Comparison of ENCODE assay signal across 15 cellular contexts in genomic region chr19:30449673-30450072, GRCh38.
DNase-seq lines count a peak whose midpoint lies in the region; ATAC-seq and TF ChIP-seq lines count a peak whose summit lies in the region.
"Had no signal": no experiment of that assay in that cellular context is flagged by ENCODE, and none has a peak within 500 bp of the region (broad histone marks: within the 10 kb centered on the region; RNA-seq: fewer than 3 reads in every experiment).

No MANE protein-coding gene starts in this region.

- TF ChIP-seq CTCF in DND-41 (IDR thresholded peaks at IDR 0.05; ENCODE audit: borderline replicate concordance, extremely low read depth, low read length, poor library complexity, severe bottlenecking) (no peak), sigmoid colon (IDR thresholded peaks at IDR 0.05) (no peak)

- ATAC-seq in DND-41 (ENCODE audit: insufficient read depth, low read depth) (no peak), T-helper 17 cell (no peak), GM19324 (IDR thresholded peaks at IDR 0.05; ENCODE audit: low FRiP score, unreplicated experiment) (no peak)
- ATAC-seq: activated T-cell treated with anti-CD3 and anti-CD28 coated beads, Interleukin-2, amount 50 U/mL, for 72 hours; effector memory CD8-positive, alpha-beta T cell had no signal

- H3K4me3 Mint-ChIP-seq in T-helper 17 cell, result no peak overlapping the region
- H3K4me3 Mint-ChIP-seq: activated T-cell treated with anti-CD3 and anti-CD28 coated beads, Interleukin-2, amount 50 U/mL, for 72 hours; effector memory CD8-positive, alpha-beta T cell had no signal

- H3K27ac ChIP-seq in DND-41 (ENCODE audit: low read length), result no peak overlapping the region
- H3K27ac ChIP-seq in sigmoid colon, result peak overlapping the region in 3 of 4 donors; percentile 44 to 60 (median 52)
- H3K27ac ChIP-seq: HL-60 had no signal

- H4K20me1 ChIP-seq in DND-41 (ENCODE audit: insufficient read depth, low read length), result no peaks in the 10 kb centered on the region

- H3K9me3 ChIP-seq in DND-41 (ENCODE audit: insufficient read depth, low read length, severe bottlenecking), result no peaks in the 10 kb centered on the region
- no peaks in the 10 kb centered on the region for H3K9me3 ChIP-seq in sigmoid colon
- no peaks in the 10 kb centered on the region for H3K9me3 ChIP-seq in T-helper 17 cell (ENCODE audit: control insufficient read depth, low read length, poor library complexity, severe bottlenecking)

- H3K27ac Mint-ChIP-seq in T-helper 17 cell, result no peak overlapping the region
- H3K27ac Mint-ChIP-seq: activated T-cell treated with anti-CD3 and anti-CD28 coated beads, Interleukin-2, amount 50 U/mL, for 72 hours; effector memory CD8-positive, alpha-beta T cell had no signal

- H3K4me1 Mint-ChIP-seq in T-helper 17 cell, result peaks cover 4% of the 10 kb centered on the region

- H3K4me2 ChIP-seq in DND-41 (ENCODE audit: insufficient read depth, low read length), result peak overlapping the region; percentile 54

- H3K36me3 ChIP-seq in DND-41 (ENCODE audit: insufficient read depth, low read length), result no peaks in the 10 kb centered on the region
- H3K36me3 ChIP-seq in sigmoid colon, result no peaks in the 10 kb centered on the region

- 54 to 62% methylated on average over 8 of the region's 8 CpGs for WGBS in sigmoid colon, 2 donors

- DNase-seq in DND-41, result no peak
- peak; percentile 39 for DNase-seq in astrocyte of the hippocampus (ENCODE audit: low read depth, low spot score)
- DNase-seq in iPS-NIHi11 (ENCODE audit: low spot score), result peak; percentile 45
- DNase-seq in sigmoid colon, result no peak
- DNase-seq in T-helper 17 cell, result no peak
- DNase-seq in activated CD8-positive, alpha-beta memory T cell treated with anti-CD3 and anti-CD28 coated beads, Interleukin-2, amount 50 U/mL, for 48 hours, result no peak
- DNase-seq in NCI-H69 (lab: John Stamatoyannopoulos, UW), result no peak
- DNase-seq: activated CD4-positive, alpha-beta T cell treated with anti-CD3 and anti-CD28 coated beads for 4 hours; activated T-cell treated with anti-CD3 and anti-CD28 coated beads, Interleukin-2, amount 50 U/mL, for 72 hours; DMS153; effector memory CD8-positive, alpha-beta T cell; Kasumi-1; NCI-H187 had no signal

- no peaks in the 10 kb centered on the region for H3K79me2 ChIP-seq in DND-41 (ENCODE audit: insufficient read depth, low read length)

- H3K4me1 ChIP-seq in DND-41 (ENCODE audit: insufficient read depth, low read length) (peaks cover 7% of the 10 kb centered on the region; the same call in 1 of the 2 replicates), sigmoid colon (peaks cover 0 to 22% (median 4%) of the 10 kb centered on the region in 4 donors)

- H3K27me3 ChIP-seq in DND-41 (ENCODE audit: insufficient read depth, low read length, poor library complexity), result peaks cover 11% of the 10 kb centered on the region
- H3K27me3 ChIP-seq in sigmoid colon, result no peaks in the 10 kb centered on the region

- TF ChIP-seq EP300 in sigmoid colon (IDR thresholded peaks at IDR 0.05), result no peak

- H2AFZ ChIP-seq in DND-41 (ENCODE audit: low read depth, low read length), result no peak overlapping the region

- intact Hi-C loops in sigmoid colon (cut with DNase I), result no loop called here

- H3K36me3 Mint-ChIP-seq in T-helper 17 cell (ENCODE audit: low read depth), result peaks cover 2% of the 10 kb centered on the region

- peaks cover 28% of the 10 kb centered on the region for H3K27me3 Mint-ChIP-seq in T-helper 17 cell

- peak overlapping the region in 1 of 2 experiments; percentile 19; a peak in 1 of 4 replicates for H3K4me3 ChIP-seq in DND-41 (ENCODE audit: low read depth in 1 of 2, low read length in 2 of 2)
- peak overlapping the region in 3 of 4 donors; percentile 30 to 45 (median 41) for H3K4me3 ChIP-seq in sigmoid colon

- no peak overlapping the region for H3K9ac ChIP-seq in DND-41 (ENCODE audit: low read depth, low read length)

- no peak for TF ChIP-seq POLR2A in sigmoid colon (IDR thresholded peaks at IDR 0.05)

Comparison
In these comparisons a context has a peak if more than half of its experiments do, and no peak if none do; other contexts are left out.
1. DNase-seq: peak in astrocyte of the hippocampus (single experiment) and iPS-NIHi11 (single experiment); none in DND-41 (single experiment), sigmoid colon (single experiment), T-helper 17 cell (0 of 3), activated CD8-positive, alpha-beta memory T cell treated with anti-CD3 and anti-CD28 coated beads, Interleukin-2, amount 50 U/mL, for 48 hours (single experiment) and NCI-H69 (single experiment).